Comparison of ENCODE assay signal across 13 cellular contexts in genomic region chr1:23796466-23797271, GRCh38. TPM values are rescaled to one million over a fixed set of nuclear protein-coding genes. Genes with fewer than 3 reads are reported as not detected.
DNase-seq lines count a peak whose midpoint lies in the region; ATAC-seq, FAIRE-seq and TF ChIP-seq lines count a peak whose summit lies in the region.
"Had no signal": no experiment of that assay in that cellular context is flagged by ENCODE, and none has a peak within 500 bp of the region (broad histone marks: within the 10 kb centered on the region; RNA-seq: fewer than 3 reads in every experiment).

No MANE protein-coding gene starts in this region.

- H3K9me3 ChIP-seq in A549 = no peaks in the 10 kb centered on the region
- H3K9me3 ChIP-seq in breast epithelium = no peaks in the 10 kb centered on the region
- H3K9me3 ChIP-seq in mucosa of descending colon = no peaks in the 10 kb centered on the region
- no peaks in the 10 kb centered on the region for H3K9me3 ChIP-seq in esophagus squamous epithelium
- H3K9me3 ChIP-seq: lower lobe of right lung had no signal

- peaks cover 33% of the 10 kb centered on the region for H3K4me1 ChIP-seq in A549
- H3K4me1 ChIP-seq in breast epithelium = peaks cover 6 to 16% of the 10 kb centered on the region in 2 donors
- H3K4me1 ChIP-seq in mucosa of descending colon (ENCODE audit: low read depth) = peaks cover 43% of the 10 kb centered on the region
- peaks cover 37 to 72% (median 39%) of the 10 kb centered on the region in 3 donors for H3K4me1 ChIP-seq in esophagus squamous epithelium

- TF ChIP-seq CTCF in A549 (IDR thresholded peaks at IDR 0.05) (0 out of 3 replicates have a peak, but pooled peaks have one; percentile 15), breast epithelium (IDR thresholded peaks at IDR 0.05) (peak in 1 of 3 donors; percentile 24), mucosa of descending colon (IDR thresholded peaks at IDR 0.05) (no peak), esophagus squamous epithelium (IDR thresholded peaks at IDR 0.05) (peak in 1 of 6 experiments; percentile 20)

- H3K9me3 Mint-ChIP-seq in IgD-negative memory B cell = no peaks in the 10 kb centered on the region
- no peaks in the 10 kb centered on the region for H3K9me3 Mint-ChIP-seq in activated T-helper 1 cell treated with anti-CD3 and anti-CD28 coated beads, Interleukin-12 subunit alpha, Interleukin-12 subunit beta, Interleukin-2, Interleukin-4 antibody, amounts not matched to agents 30 ng/mL and 10 ng/mL and 1 ng/mL, durations not matched to agents 14 hours and 24 hours and 36 hours
- H3K9me3 Mint-ChIP-seq: stimulated activated naive CD8-positive, alpha-beta T cell treated with anti-CD3 and anti-CD28 coated beads, Interleukin-15, amount 100 ng/mL, for 72 hours had no signal

- H3K36me3 Mint-ChIP-seq in IgD-negative memory B cell = no peaks in the 10 kb centered on the region
- peaks cover 14% of the 10 kb centered on the region for H3K36me3 Mint-ChIP-seq in activated T-helper 1 cell treated with anti-CD3 and anti-CD28 coated beads, Interleukin-12 subunit alpha, Interleukin-12 subunit beta, Interleukin-2, Interleukin-4 antibody, amounts not matched to agents 30 ng/mL and 10 ng/mL and 1 ng/mL, durations not matched to agents 14 hours and 24 hours and 36 hours (ENCODE audit: low read depth)

- 0 out of 5 replicates have a peak, but pooled peaks of 1 of the 2 experiments have one; percentile 9 for TF ChIP-seq RAD21 in A549 (conservative IDR thresholded peaks at IDR 0.05 in 1 of 2, IDR thresholded peaks at IDR 0.05 in 1 of 2)

- POLR2A ChIA-PET in A549 (lab: Yijun Ruan, JAX) = interaction anchor here (1.0 kb wide), 2 partner anchors 19 to 120 kb away, joined by 3 read pairs; partner anchors contain the start of gene PITHD1

- peak overlapping the region in 2 of 3 donors; percentile 39 to 47 for H3K27ac Mint-ChIP-seq in IgD-negative memory B cell
- H3K27ac Mint-ChIP-seq in activated T-helper 1 cell treated with anti-CD3 and anti-CD28 coated beads, Interleukin-12 subunit alpha, Interleukin-12 subunit beta, Interleukin-2, Interleukin-4 antibody, amounts not matched to agents 30 ng/mL and 10 ng/mL and 1 ng/mL, durations not matched to agents 14 hours and 24 hours and 36 hours = no peak overlapping the region
- H3K27ac Mint-ChIP-seq: stimulated activated naive CD8-positive, alpha-beta T cell treated with anti-CD3 and anti-CD28 coated beads, Interleukin-15, amount 100 ng/mL, for 72 hours had no signal

- DNase-seq in A549 (ENCODE audit: low read depth in 1 of 2, low spot score in 1 of 2) (no peak), breast epithelium (ENCODE audit: low spot score in 2 of 2) (peak in 1 of 2 donors; percentile 55), mucosa of descending colon (peak; percentile 60 to 67 (median 65)), retina (no peak), NCI-H1092 treated with DMSO at 0.1 percent for 48 hours (lab: John Stamatoyannopoulos, UW) (no peak), esophagus squamous epithelium (lab: John Stamatoyannopoulos, UW) (no peak)
- no peak for DNase-seq in activated T-helper 1 cell treated with anti-CD3 and anti-CD28 coated beads, Interleukin-12 subunit alpha, Interleukin-12 subunit beta, Interleukin-2, Interleukin-4 antibody, amounts not matched to agents 30 ng/mL and 10 ng/mL and 1 ng/mL, durations not matched to agents 14 hours and 24 hours and 36 hours (ENCODE audit: low spot score)
- DNase-seq: effector CD4-positive, alpha-beta T cell; lower lobe of right lung; SHP77; stimulated activated naive CD8-positive, alpha-beta T cell treated with anti-CD3 and anti-CD28 coated beads, Interleukin-15, amount 100 ng/mL, for 72 hours had no signal

- ATAC-seq in A549 (no peak), mucosa of descending colon (peak; percentile 4)
- ATAC-seq: lower lobe of right lung; stimulated activated naive CD8-positive, alpha-beta T cell treated with anti-CD3 and anti-CD28 coated beads, Interleukin-15, amount 100 ng/mL, for 72 hours had no signal

- H3K27me3 ChIP-seq in breast epithelium (no peaks in the 10 kb centered on the region), esophagus squamous epithelium (no peaks in the 10 kb centered on the region)

- FAIRE-seq in A549 (lab: Jason Lieb, UNC) = no peak
- FAIRE-seq: astrocyte had no signal

- peaks cover 5 to 10% (median 9%) of the 10 kb centered on the region in 3 donors for H3K4me1 Mint-ChIP-seq in IgD-negative memory B cell
- H3K4me1 Mint-ChIP-seq in activated T-helper 1 cell treated with anti-CD3 and anti-CD28 coated beads, Interleukin-12 subunit alpha, Interleukin-12 subunit beta, Interleukin-2, Interleukin-4 antibody, amounts not matched to agents 30 ng/mL and 10 ng/mL and 1 ng/mL, durations not matched to agents 14 hours and 24 hours and 36 hours (ENCODE audit: low read depth) = peaks cover 17% of the 10 kb centered on the region

- intact Hi-C loops in breast epithelium (cut with DNase I; ENCODE audit: low total_unique reads) (no loop called here), mucosa of descending colon (cut with DNase I, micrococcal nuclease) (no loop called here), esophagus squamous epithelium (cut with DNase I) (no loop called here)
- intact Hi-C loops in activated T-helper 1 cell treated with anti-CD3 and anti-CD28 coated beads, Interleukin-12 subunit alpha, Interleukin-12 subunit beta, Interleukin-2, Interleukin-4 antibody, amounts not matched to agents 30 ng/mL and 10 ng/mL and 1 ng/mL, durations not matched to agents 14 hours and 24 hours and 36 hours (cut with micrococcal nuclease) = no loop called here

- H3K4me3 ChIP-seq in A549 (no peak overlapping the region), breast epithelium (no peak overlapping the region), mucosa of descending colon (no peak overlapping the region), esophagus squamous epithelium (no peak overlapping the region)
- H3K4me3 ChIP-seq: lower lobe of right lung had no signal

- H3K27me3 Mint-ChIP-seq in IgD-negative memory B cell = no peaks in the 10 kb centered on the region
- H3K27me3 Mint-ChIP-seq in activated T-helper 1 cell treated with anti-CD3 and anti-CD28 coated beads, Interleukin-12 subunit alpha, Interleukin-12 subunit beta, Interleukin-2, Interleukin-4 antibody, amounts not matched to agents 30 ng/mL and 10 ng/mL and 1 ng/mL, durations not matched to agents 14 hours and 24 hours and 36 hours (ENCODE audit: insufficient read depth) = peaks cover 2% of the 10 kb centered on the region
- H3K27me3 Mint-ChIP-seq: stimulated activated naive CD8-positive, alpha-beta T cell treated with anti-CD3 and anti-CD28 coated beads, Interleukin-15, amount 100 ng/mL, for 72 hours had no signal

- H3K36me3 ChIP-seq in breast epithelium = no peaks in the 10 kb centered on the region
- no peaks in the 10 kb centered on the region for H3K36me3 ChIP-seq in mucosa of descending colon (ENCODE audit: low read depth)
- peaks cover 11 to 63% (median 30%) of the 10 kb centered on the region in 3 donors for H3K36me3 ChIP-seq in esophagus squamous epithelium

- H3K4me2 ChIP-seq in A549 = no peak overlapping the region

- H3K4me3 Mint-ChIP-seq in IgD-negative memory B cell = peak overlapping the region in 1 of 4 donors; percentile 91
- no peak overlapping the region for H3K4me3 Mint-ChIP-seq in activated T-helper 1 cell treated with anti-CD3 and anti-CD28 coated beads, Interleukin-12 subunit alpha, Interleukin-12 subunit beta, Interleukin-2, Interleukin-4 antibody, amounts not matched to agents 30 ng/mL and 10 ng/mL and 1 ng/mL, durations not matched to agents 14 hours and 24 hours and 36 hours
- H3K4me3 Mint-ChIP-seq: stimulated activated naive CD8-positive, alpha-beta T cell treated with anti-CD3 and anti-CD28 coated beads, Interleukin-15, amount 100 ng/mL, for 72 hours had no signal

- CTCF ChIA-PET in A549 (lab: Yijun Ruan, JAX) = interaction anchor here (0.6 to 3.3 kb wide), 8 partner anchors 9 to 429 kb away, joined by 3 to 19 read pairs (median 5); no protein-coding TSS in a partner anchor

- TF ChIP-seq EP300 in A549 (IDR thresholded peaks at IDR 0.05) = no peak

- 80% methylated on average over 16 of the region's 17 CpGs for WGBS in A549 (ENCODE audit: missing lambda C conversion rate)
- WGBS in esophagus squamous epithelium, 2 donors = 67 to 80% methylated on average over 12 to 14 of the region's 17 CpGs

- H3K27ac ChIP-seq in A549 = no peak overlapping the region
- peak overlapping the region; percentile 39 to 54 for H3K27ac ChIP-seq in breast epithelium
- H3K27ac ChIP-seq in esophagus squamous epithelium = peak overlapping the region in 1 of 4 donors; percentile 5
- H3K27ac ChIP-seq: lower lobe of right lung had no signal

- TF ChIP-seq POLR2A in A549 (IDR thresholded peaks at IDR 0.05; ENCODE audit: low read length) (no peak), breast epithelium (IDR thresholded peaks at IDR 0.05) (no peak), esophagus squamous epithelium (IDR thresholded peaks at IDR 0.05) (no peak)

RNA-seq across cellular contexts. Expression of gene GALE, which starts 3.9 kb away (rescaled TPM):
- polyA plus RNA-seq in A549 (2011; rRNA removed) (38.9 and 39.9 TPM in 2 replicates), A549 (2017; fragmentation: RNase III; extraction: RNeasy Plus Mini Kit Qiagen cat#74134 plus additional on column Dnase treatment) (45.6 to 48.1 TPM (median 46.9 TPM) in 3 replicates), IgD-negative memory B cell (8.0 TPM)
- 84.8 and 93.4 TPM in 2 replicates for polyA plus RNA-seq in A549 (2012; cell fraction: cytosol; rRNA removed)
- 123 and 128 TPM in 2 replicates for polyA plus RNA-seq in A549 (2012; cell fraction: nucleus; rRNA removed)
- 30.3 and 35.6 TPM in 2 replicates for polyA minus RNA-seq in A549 (2011; rRNA and poly(A)+ RNA removed)
- total RNA-seq in breast epithelium (10 to 100 TPM in 2 of 3 donors, 1 to 10 TPM in 1; 9.9 to 31.2 (median 28.2) TPM), mucosa of descending colon (100 to 1,000 TPM in 2 of 3 donors, 10 to 100 TPM in 1; 55.7 to 156 (median 127) TPM), esophagus squamous epithelium (10 to 100 TPM; 55.1 to 81.0 (median 60.4) TPM)
- total RNA-seq in activated T-helper 1 cell treated with anti-CD3 and anti-CD28 coated beads, Interleukin-12 subunit alpha, Interleukin-12 subunit beta, Interleukin-2, Interleukin-4 antibody, amounts not matched to agents 30 ng/mL and 10 ng/mL and 1 ng/mL, durations not matched to agents 14 hours and 24 hours and 36 hours = 62.4 and 63.4 TPM in 2 replicates

RNA-seq across cellular contexts. Expression of gene LYPLA2, which starts 5.7 kb away (rescaled TPM):
- 17.8 and 26.0 TPM in 2 replicates for polyA plus RNA-seq in A549 (2011; rRNA removed)
- polyA plus RNA-seq in A549 (2012; cell fraction: cytosol; rRNA removed) = 39.3 and 56.7 TPM in 2 replicates
- 67.9 and 84.5 TPM in 2 replicates for polyA plus RNA-seq in A549 (2012; cell fraction: nucleus; rRNA removed)
- 43.8 to 49.2 TPM (median 46.7 TPM) in 3 replicates for polyA plus RNA-seq in A549 (2017; fragmentation: RNase III; extraction: RNeasy Plus Mini Kit Qiagen cat#74134 plus additional on column Dnase treatment)
- polyA minus RNA-seq in A549 (2011; rRNA and poly(A)+ RNA removed) = 17.8 and 25.3 TPM in 2 replicates
- polyA plus RNA-seq in IgD-negative memory B cell = 96.5 TPM
- total RNA-seq in breast epithelium = 10 to 100 TPM; 31.8 to 52.8 (median 49.5) TPM
- 10 to 100 TPM; 49.9 to 89.0 (median 88.0) TPM for total RNA-seq in mucosa of descending colon
- total RNA-seq in activated T-helper 1 cell treated with anti-CD3 and anti-CD28 coated beads, Interleukin-12 subunit alpha, Interleukin-12 subunit beta, Interleukin-2, Interleukin-4 antibody, amounts not matched to agents 30 ng/mL and 10 ng/mL and 1 ng/mL, durations not matched to agents 14 hours and 24 hours and 36 hours = 91.4 and 96.1 TPM in 2 replicates
- 10 to 100 TPM; 51.9 to 75.5 (median 64.4) TPM for total RNA-seq in esophagus squamous epithelium

RNA-seq across cellular contexts. Expression of gene PITHD1, which starts 18.5 kb away (rescaled TPM):
- polyA plus RNA-seq in A549 (2011; rRNA removed) (34.0 and 41.0 TPM in 2 replicates), A549 (2017; fragmentation: RNase III; extraction: RNeasy Plus Mini Kit Qiagen cat#74134 plus additional on column Dnase treatment) (25.4 to 29.2 TPM (median 26.3 TPM) in 3 replicates), IgD-negative memory B cell (73.6 TPM)
- 32.4 and 33.3 TPM in 2 replicates for polyA plus RNA-seq in A549 (2012; cell fraction: cytosol; rRNA removed)
- 14.6 and 24.5 TPM in 2 replicates for polyA plus RNA-seq in A549 (2012; cell fraction: nucleus; rRNA removed)
- 7.8 and 9.3 TPM in 2 replicates for polyA minus RNA-seq in A549 (2011; rRNA and poly(A)+ RNA removed)
- total RNA-seq in breast epithelium (10 to 100 TPM; 46.9 to 62.8 (median 60.3) TPM), mucosa of descending colon (10 to 100 TPM; 38.9 to 53.2 (median 39.6) TPM), esophagus squamous epithelium (10 to 100 TPM; 57.4 to 86.3 (median 78.0) TPM)
- 83.2 and 83.4 TPM in 2 replicates for total RNA-seq in activated T-helper 1 cell treated with anti-CD3 and anti-CD28 coated beads, Interleukin-12 subunit alpha, Interleukin-12 subunit beta, Interleukin-2, Interleukin-4 antibody, amounts not matched to agents 30 ng/mL and 10 ng/mL and 1 ng/mL, durations not matched to agents 14 hours and 24 hours and 36 hours

RNA-seq across cellular contexts. Expression of gene HMGCL, which starts 28.6 kb away (rescaled TPM):
- 18.0 and 18.9 TPM in 2 replicates for polyA plus RNA-seq in A549 (2011; rRNA removed)
- polyA plus RNA-seq in A549 (2012; cell fraction: cytosol; rRNA removed) = 7.9 and 9.7 TPM in 2 replicates
- polyA plus RNA-seq in A549 (2012; cell fraction: nucleus; rRNA removed) = 8.1 and 9.5 TPM in 2 replicates
- 9.7 to 11.5 TPM (median 10.9 TPM) in 3 replicates for polyA plus RNA-seq in A549 (2017; fragmentation: RNase III; extraction: RNeasy Plus Mini Kit Qiagen cat#74134 plus additional on column Dnase treatment)
- polyA minus RNA-seq in A549 (2011; rRNA and poly(A)+ RNA removed) = 10.6 and 12.6 TPM in 2 replicates
- polyA plus RNA-seq in IgD-negative memory B cell = 28.3 TPM
- total RNA-seq in breast epithelium = 10 to 100 TPM; 31.7 to 42.4 (median 39.0) TPM
- 10 to 100 TPM; 45.2 to 83.4 (median 62.6) TPM for total RNA-seq in mucosa of descending colon
- 18.5 and 19.9 TPM in 2 replicates for total RNA-seq in activated T-helper 1 cell treated with anti-CD3 and anti-CD28 coated beads, Interleukin-12 subunit alpha, Interleukin-12 subunit beta, Interleukin-2, Interleukin-4 antibody, amounts not matched to agents 30 ng/mL and 10 ng/mL and 1 ng/mL, durations not matched to agents 14 hours and 24 hours and 36 hours
- 10 to 100 TPM; 14.3 to 38.9 (median 26.6) TPM for total RNA-seq in esophagus squamous epithelium

RNA-seq across cellular contexts. Expression of gene ELOA, which starts 53.4 kb away (rescaled TPM):
- polyA plus RNA-seq in A549 (2011; rRNA removed) (16.0 and 18.4 TPM in 2 replicates), A549 (2017; fragmentation: RNase III; extraction: RNeasy Plus Mini Kit Qiagen cat#74134 plus additional on column Dnase treatment) (16.3 to 18.4 TPM (median 16.4 TPM) in 3 replicates), IgD-negative memory B cell (100 TPM)
- 6.9 and 7.3 TPM in 2 replicates for polyA plus RNA-seq in A549 (2012; cell fraction: cytosol; rRNA removed)
- polyA plus RNA-seq in A549 (2012; cell fraction: nucleus; rRNA removed) = 6.4 and 8.1 TPM in 2 replicates
- polyA minus RNA-seq in A549 (2011; rRNA and poly(A)+ RNA removed) = 12.6 and 13.9 TPM in 2 replicates
- total RNA-seq in breast epithelium (10 to 100 TPM; 30.3 to 61.9 (median 32.8) TPM), mucosa of descending colon (10 to 100 TPM; 32.9 to 35.5 (median 35.1) TPM), esophagus squamous epithelium (10 to 100 TPM; 37.8 to 44.0 (median 41.2) TPM)
- 54.5 and 55.2 TPM in 2 replicates for total RNA-seq in activated T-helper 1 cell treated with anti-CD3 and anti-CD28 coated beads, Interleukin-12 subunit alpha, Interleukin-12 subunit beta, Interleukin-2, Interleukin-4 antibody, amounts not matched to agents 30 ng/mL and 10 ng/mL and 1 ng/mL, durations not matched to agents 14 hours and 24 hours and 36 hours

Comparison
In these comparisons a context has a peak if more than half of its experiments do, and no peak if none do; other contexts are left out.
1. DNase-seq: peak in mucosa of descending colon (3 of 3); none in A549 (0 of 2), retina (single experiment), activated T-helper 1 cell treated with anti-CD3 and anti-CD28 coated beads, Interleukin-12 subunit alpha, Interleukin-12 subunit beta, Interleukin-2, Interleukin-4 antibody, amounts not matched to agents 30 ng/mL and 10 ng/mL and 1 ng/mL, durations not matched to agents 14 hours and 24 hours and 36 hours (single experiment), NCI-H1092 treated with DMSO at 0.1 percent for 48 hours (single experiment) and esophagus squamous epithelium (single experiment).
2. H3K27ac ChIP-seq: peak in breast epithelium (2 of 2); none in A549 (0 of 2).